15 cellular contexts compared by ENCODE assay signal in the genomic region with DNA sequence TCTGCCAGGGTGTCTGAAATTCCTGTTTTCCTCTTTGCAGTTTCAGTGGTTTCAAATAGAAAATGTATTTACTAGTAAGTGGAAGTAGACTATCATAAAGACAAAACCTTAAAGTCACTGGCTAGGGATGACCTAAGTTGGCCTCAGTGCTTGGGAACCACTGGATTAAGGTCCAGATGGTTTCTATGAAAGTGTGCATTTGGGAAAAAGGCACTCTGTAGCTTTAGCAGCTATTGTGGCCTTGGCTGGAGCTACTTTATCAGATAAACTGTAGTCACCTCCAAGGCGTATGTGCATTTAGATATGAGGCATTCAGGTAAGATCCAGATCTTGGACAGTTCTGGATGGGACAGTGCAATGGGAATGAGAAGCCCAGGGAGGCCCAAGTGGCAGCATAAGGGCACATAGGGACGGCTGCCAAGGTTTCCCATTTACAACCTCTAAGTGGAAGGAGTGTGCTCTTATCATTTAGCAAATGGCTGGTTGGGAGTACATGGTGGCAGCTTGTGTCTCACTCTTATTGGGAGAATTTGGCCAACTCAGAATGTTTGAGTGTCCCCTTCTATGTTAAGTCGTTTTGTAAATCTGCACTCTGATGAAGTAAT.
"Had no signal": no experiment of that assay in that cellular context is flagged by ENCODE, and none has a peak within 500 bp of the region (broad histone marks: within the 10 kb centered on the region; RNA-seq: fewer than 3 reads in every experiment).

No MANE protein-coding gene starts in this region.

- DNase-seq: activated T-cell treated with anti-CD3 and anti-CD28 coated beads, Interleukin-2, amount 50 U/mL, for 1 hour; dorsolateral prefrontal cortex; effector memory CD8-positive, alpha-beta T cell; heart right ventricle; naive thymus-derived CD8-positive, alpha-beta T cell; retina; stimulated activated CD4-positive, alpha-beta T cell treated with anti-CD3 and anti-CD28 coated beads, Interleukin-2, amount 100 ng/mL, for 48 hours; stimulated activated CD8-positive, alpha-beta memory T cell treated with anti-CD3 and anti-CD28 coated beads, Interleukin-4, amount 100 ng/mL, for 48 hours; stimulated activated naive CD4-positive, alpha-beta T cell; testis had no signal

- H3K4me3 ChIP-seq: adrenal gland, ascending aorta, dorsolateral prefrontal cortex, heart right ventricle, neural progenitor cell, sigmoid colon, testis, upper lobe of left lung had no signal

- H3K27me3 ChIP-seq: adrenal gland, ascending aorta, heart right ventricle, neural progenitor cell, sigmoid colon, testis, upper lobe of left lung had no signal

- H3K9ac ChIP-seq: neural progenitor cell had no signal

- H3K4me2 ChIP-seq: neural progenitor cell had no signal

- H3K4me1 ChIP-seq: testis had no signal

- H3K27ac ChIP-seq: adrenal gland, ascending aorta, dorsolateral prefrontal cortex, heart right ventricle, neural progenitor cell, testis had no signal

- H3K36me3 ChIP-seq: adrenal gland, ascending aorta, heart right ventricle, neural progenitor cell, sigmoid colon, upper lobe of left lung had no signal

- H3K9me3 ChIP-seq: adrenal gland, ascending aorta, heart right ventricle, sigmoid colon, testis, upper lobe of left lung had no signal

- H2AFZ ChIP-seq: neural progenitor cell had no signal
